2 cellular contexts compared by ENCODE assay signal in genomic region chr7:135692055-135692454, GRCh38.
TF ChIP-seq lines count a peak whose summit lies in the region.

No MANE protein-coding gene starts in this region.

TF ChIP-seq in SK-N-SH, 30 proteins besides CTCF, POLR2A, EP300 and RAD21 (continued from another document):
- no peak for TF ChIP-seq RFX5 (IDR thresholded peaks at IDR 0.05; ENCODE audit: low read length)
- TF ChIP-seq GATA2 (CRISPR knock-in tag; IDR thresholded peaks at IDR 0.05) = no peak
- TF ChIP-seq ELF1 (IDR thresholded peaks at IDR 0.05) = no peak
- TF ChIP-seq MXI1 (IDR thresholded peaks at IDR 0.05; ENCODE audit: low read depth, low read length) = no peak

TF ChIP-seq in SK-N-SH treated with all-trans-retinoic acid at 6 μM for 48 hours, 23 proteins besides CTCF, POLR2A, EP300 and RAD21 (continued from another document):
- TF ChIP-seq, protein P1, sequence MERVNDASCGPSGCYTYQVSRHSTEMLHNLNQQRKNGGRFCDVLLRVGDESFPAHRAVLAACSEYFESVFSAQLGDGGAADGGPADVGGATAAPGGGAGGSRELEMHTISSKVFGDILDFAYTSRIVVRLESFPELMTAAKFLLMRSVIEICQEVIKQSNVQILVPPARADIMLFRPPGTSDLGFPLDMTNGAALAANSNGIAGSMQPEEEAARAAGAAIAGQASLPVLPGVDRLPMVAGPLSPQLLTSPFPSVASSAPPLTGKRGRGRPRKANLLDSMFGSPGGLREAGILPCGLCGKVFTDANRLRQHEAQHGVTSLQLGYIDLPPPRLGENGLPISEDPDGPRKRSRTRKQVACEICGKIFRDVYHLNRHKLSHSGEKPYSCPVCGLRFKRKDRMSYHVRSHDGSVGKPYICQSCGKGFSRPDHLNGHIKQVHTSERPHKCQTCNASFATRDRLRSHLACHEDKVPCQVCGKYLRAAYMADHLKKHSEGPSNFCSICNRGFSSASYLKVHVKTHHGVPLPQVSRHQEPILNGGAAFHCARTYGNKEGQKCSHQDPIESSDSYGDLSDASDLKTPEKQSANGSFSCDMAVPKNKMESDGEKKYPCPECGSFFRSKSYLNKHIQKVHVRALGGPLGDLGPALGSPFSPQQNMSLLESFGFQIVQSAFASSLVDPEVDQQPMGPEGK (CRISPR knock-in tag; IDR thresholded peaks at IDR 0.05; ENCODE audit: borderline replicate concordance) = no peak
- TF ChIP-seq GLIS3 (CRISPR knock-in tag; IDR thresholded peaks at IDR 0.05) (no peak), PPARA (CRISPR knock-in tag; IDR thresholded peaks at IDR 0.05; ENCODE audit: borderline replicate concordance) (no peak), ZNF8 (CRISPR knock-in tag; IDR thresholded peaks at IDR 0.05) (no peak), CSDC2 (CRISPR knock-in tag; IDR thresholded peaks at IDR 0.05) (no peak), BACH2 (CRISPR knock-in tag; IDR thresholded peaks at IDR 0.05; ENCODE audit: borderline replicate concordance) (no peak), ZC3H10 (CRISPR knock-in tag; IDR thresholded peaks at IDR 0.05) (no peak)
